17 cellular contexts compared by ENCODE assay signal in genomic region chr3:169044341-169045113, GRCh38.
DNase-seq lines count a peak whose midpoint lies in the region; ATAC-seq, FAIRE-seq and TF ChIP-seq lines count a peak whose summit lies in the region.
"Had no signal": no experiment of that assay in that cellular context is flagged by ENCODE, and none has a peak within 500 bp of the region (broad histone marks: within the 10 kb centered on the region; RNA-seq: fewer than 3 reads in every experiment).

No MANE protein-coding gene starts in this region.

- H3K36me3 ChIP-seq in PC-9 (ENCODE audit: low read depth) (no peaks in the 10 kb centered on the region), endothelial cell of umbilical vein (ENCODE audit: control insufficient read depth in 2 of 2, extremely low read depth in 1 of 2, insufficient read depth in 2 of 2, low read length in 2 of 2) (no peaks in the 10 kb centered on the region), neural progenitor cell (no peaks in the 10 kb centered on the region)
- no peaks in the 10 kb centered on the region for H3K36me3 ChIP-seq in CD8-positive, alpha-beta T cell (ENCODE audit: insufficient read depth, low read length)
- H3K36me3 ChIP-seq: cardiac muscle cell, right atrium auricular region had no signal

- TF ChIP-seq POLR2A in endothelial cell of umbilical vein (IDR thresholded peaks at IDR 0.05; ENCODE audit: low read depth, low read length) = no peak

- no peaks in the 10 kb centered on the region for H3K9me3 Mint-ChIP-seq in neural progenitor cell
- H3K9me3 Mint-ChIP-seq in CD8-positive, alpha-beta T cell = peaks cover 4% of the 10 kb centered on the region
- H3K9me3 Mint-ChIP-seq: activated T-helper 17 cell treated with anti-CD3 and anti-CD28 coated beads, Interleukin-2, amount 50 U/mL, for 72 hours; stimulated activated naive B cell treated with anti-CD40 and anti-IgM and Interleukin-4, amounts not matched to agents 10 μg/mL and 1 μg/mL and 100 μg/mL, for 72 hours had no signal

- H3K79me2 ChIP-seq in PC-9 (ENCODE audit: low read depth) (no peaks in the 10 kb centered on the region), endothelial cell of umbilical vein (ENCODE audit: control insufficient read depth, insufficient read depth, low read length) (no peaks in the 10 kb centered on the region), neural progenitor cell (ENCODE audit: low read depth) (no peaks in the 10 kb centered on the region)

- CTCF ChIA-PET in PC-9 (lab: Charles Lee) = interaction anchor here (0.6 kb wide), 1 partner anchor 104 kb away, joined by 4 read pairs; no protein-coding TSS in a partner anchor
- CTCF ChIA-PET in endothelial cell of umbilical vein (lab: Charles Lee) = interaction anchor here (1.0 to 6.5 kb wide), 9 partner anchors 17 to 700 kb away, joined by 3 to 72 read pairs (median 8); no protein-coding TSS in a partner anchor
- CTCF ChIA-PET in CD8-positive, alpha-beta T cell (lab: Charles Lee) = no interaction called here

- H3K9me2 ChIP-seq in PC-9 (ENCODE audit: insufficient read depth) = no peaks in the 10 kb centered on the region

- POLR2A ChIA-PET in PC-9 (lab: Charles Lee; ENCODE audit: unreplicated experiment) = interaction anchor here (0.6 kb wide), 1 partner anchor 777 kb away, joined by 3 read pairs; no protein-coding TSS in a partner anchor
- POLR2A ChIA-PET in endothelial cell of umbilical vein (lab: Charles Lee) = no interaction called here
- POLR2A ChIA-PET in CD8-positive, alpha-beta T cell (lab: Charles Lee) = no interaction called here

- intact Hi-C loops in PC-9 (cut with micrococcal nuclease; ENCODE audit: unreplicated experiment) (loop anchor here (5.0 to 10.0 kb wide), 3 partner anchors 92 to 923 kb away; partner anchors contain the start of gene SEC62), endothelial cell of umbilical vein (cut with micrococcal nuclease) (loop anchor here (2.0 to 10.0 kb wide), 4 partner anchors 68 to 260 kb away; no protein-coding TSS in a partner anchor)
- intact Hi-C loops in CD8-positive, alpha-beta T cell (cut with DNase I, micrococcal nuclease) = no loop called here

- BruUV-seq in PC-9 (replicated peaks; lab: Mats Ljungman, UMichigan) = no TSS peak
- BruUV-seq in endothelial cell of umbilical vein (replicated peaks; lab: Mats Ljungman, UMichigan) = no TSS peak

- H2AFZ ChIP-seq in PC-9 = no peak overlapping the region
- H2AFZ ChIP-seq in endothelial cell of umbilical vein (ENCODE audit: low read depth, low read length) = peak overlapping the region; percentile 32
- peak overlapping the region; percentile 26 for H2AFZ ChIP-seq in neural progenitor cell (replicated peaks)

- dilution Hi-C loops in endothelial cell of umbilical vein (cut with MboI; ENCODE audit: extremely low pct_ligation_motif_present, low sequenced_read_pairs) = no loop called here

- H3K27me3 ChIP-seq in PC-9 (ENCODE audit: insufficient read depth, low read depth) = no peaks in the 10 kb centered on the region
- no peaks in the 10 kb centered on the region for H3K27me3 ChIP-seq in endothelial cell of umbilical vein (ENCODE audit: control insufficient read depth in 2 of 2, insufficient read depth in 2 of 2, low read length in 2 of 2)
- no peaks in the 10 kb centered on the region for H3K27me3 ChIP-seq in neural progenitor cell
- H3K27me3 ChIP-seq in CD8-positive, alpha-beta T cell (ENCODE audit: insufficient read depth, low read length) = no peaks in the 10 kb centered on the region
- H3K27me3 ChIP-seq: cardiac muscle cell, right atrium auricular region had no signal

- peak; percentile 79 for DNase-seq in EH (ENCODE audit: low read depth)
- peak in 1 of 2 experiments; percentile 47 for DNase-seq in PC-9
- peak; percentile 66 for DNase-seq in endothelial cell of umbilical vein (ENCODE audit: low read depth, low spot score)
- no peak for DNase-seq in neural progenitor cell (ENCODE audit: low spot score)
- no peak for DNase-seq in CD8-positive, alpha-beta T cell
- no peak for DNase-seq in GF-D8 (lab: John Stamatoyannopoulos, UW)
- DNase-seq in middle frontal gyrus (ENCODE audit: extremely low spot score, low spot score) = no peak
- DNase-seq: CD8-positive, alpha-beta memory T cell; immature natural killer cell; naive thymus-derived CD4-positive, alpha-beta T cell; NCI-H1436 treated with DMSO at 0.1 percent for 48 hours; stimulated activated CD4-positive, alpha-beta T cell treated with anti-CD3 and anti-CD28 coated beads, Interleukin-4, amount 100 ng/mL, for 24 hours; stimulated activated naive B cell treated with anti-CD40 and anti-IgM and Interleukin-4, amounts not matched to agents 10 μg/mL and 1 μg/mL and 100 μg/mL, for 72 hours had no signal

- ATAC-seq in CD8-positive, alpha-beta T cell = no peak
- no peak for ATAC-seq in GM21447 (IDR thresholded peaks at IDR 0.05; ENCODE audit: unreplicated experiment)
- ATAC-seq: activated T-helper 17 cell treated with anti-CD3 and anti-CD28 coated beads, Interleukin-2, amount 50 U/mL, for 72 hours; naive thymus-derived CD4-positive, alpha-beta T cell; stimulated activated naive B cell treated with anti-CD40 and anti-IgM and Interleukin-4, amounts not matched to agents 10 μg/mL and 1 μg/mL and 100 μg/mL, for 72 hours had no signal

- H4K20me1 ChIP-seq in PC-9 (ENCODE audit: insufficient read depth) = no peaks in the 10 kb centered on the region
- no peaks in the 10 kb centered on the region for H4K20me1 ChIP-seq in endothelial cell of umbilical vein (replicated peaks; ENCODE audit: control insufficient read depth, extremely low read depth, insufficient read depth, low read length)
- no peaks in the 10 kb centered on the region for H4K20me1 ChIP-seq in neural progenitor cell (ENCODE audit: low read depth)

- no peaks in the 10 kb centered on the region for H3K36me3 Mint-ChIP-seq in neural progenitor cell
- no peaks in the 10 kb centered on the region for H3K36me3 Mint-ChIP-seq in CD8-positive, alpha-beta T cell
- H3K36me3 Mint-ChIP-seq: CD8-positive, alpha-beta memory T cell; immature natural killer cell; naive thymus-derived CD4-positive, alpha-beta T cell; stimulated activated naive B cell treated with anti-CD40 and anti-IgM and Interleukin-4, amounts not matched to agents 10 μg/mL and 1 μg/mL and 100 μg/mL, for 72 hours had no signal

- peaks cover 14% of the 10 kb centered on the region; the same call in 1 of the 2 replicates for H3F3A ChIP-seq in PC-9 (ENCODE audit: insufficient read depth, low read depth)
- no peaks in the 10 kb centered on the region for H3F3A ChIP-seq in neural progenitor cell (ENCODE audit: low read depth)

- no peak overlapping the region for H3K9ac ChIP-seq in endothelial cell of umbilical vein (replicated peaks; ENCODE audit: extremely low read depth, insufficient read depth, low read length)
- H3K9ac ChIP-seq in neural progenitor cell = no peak overlapping the region

- H3K4me1 Mint-ChIP-seq in neural progenitor cell = peaks cover 4% of the 10 kb centered on the region
- no peaks in the 10 kb centered on the region for H3K4me1 Mint-ChIP-seq in CD8-positive, alpha-beta T cell (ENCODE audit: low read depth)
- H3K4me1 Mint-ChIP-seq: activated T-helper 17 cell treated with anti-CD3 and anti-CD28 coated beads, Interleukin-2, amount 50 U/mL, for 72 hours; CD8-positive, alpha-beta memory T cell; immature natural killer cell; naive thymus-derived CD4-positive, alpha-beta T cell; stimulated activated naive B cell treated with anti-CD40 and anti-IgM and Interleukin-4, amounts not matched to agents 10 μg/mL and 1 μg/mL and 100 μg/mL, for 72 hours had no signal

- no peak overlapping the region for H3K4me3 Mint-ChIP-seq in neural progenitor cell
- no peak overlapping the region for H3K4me3 Mint-ChIP-seq in CD8-positive, alpha-beta T cell
- H3K4me3 Mint-ChIP-seq: activated T-helper 17 cell treated with anti-CD3 and anti-CD28 coated beads, Interleukin-2, amount 50 U/mL, for 72 hours; CD8-positive, alpha-beta memory T cell; immature natural killer cell; naive thymus-derived CD4-positive, alpha-beta T cell; stimulated activated naive B cell treated with anti-CD40 and anti-IgM and Interleukin-4, amounts not matched to agents 10 μg/mL and 1 μg/mL and 100 μg/mL, for 72 hours had no signal

- H3K4me2 ChIP-seq in PC-9 (no peak overlapping the region), endothelial cell of umbilical vein (ENCODE audit: insufficient read depth, low read length) (peak overlapping the region; percentile 29), neural progenitor cell (no peak overlapping the region)

- H3K27me3 Mint-ChIP-seq in neural progenitor cell (ENCODE audit: insufficient read depth, low read depth) = peaks cover 4% of the 10 kb centered on the region
- H3K27me3 Mint-ChIP-seq in CD8-positive, alpha-beta T cell (ENCODE audit: low read depth) = no peaks in the 10 kb centered on the region
- H3K27me3 Mint-ChIP-seq: activated T-helper 17 cell treated with anti-CD3 and anti-CD28 coated beads, Interleukin-2, amount 50 U/mL, for 72 hours; CD8-positive, alpha-beta memory T cell; naive thymus-derived CD4-positive, alpha-beta T cell had no signal

- H3K27ac ChIP-seq in PC-9 = peak overlapping the region; percentile 60
- H3K27ac ChIP-seq in endothelial cell of umbilical vein (ENCODE audit: insufficient read depth, low read depth, low read length) = peak overlapping the region; percentile 64
- H3K27ac ChIP-seq in neural progenitor cell = no peak overlapping the region
- no peak overlapping the region for H3K27ac ChIP-seq in CD8-positive, alpha-beta T cell (ENCODE audit: low read depth, low read length)
- H3K27ac ChIP-seq: cardiac muscle cell, right atrium auricular region had no signal

- H3K9me1 ChIP-seq in endothelial cell of umbilical vein (replicated peaks; ENCODE audit: control insufficient read depth, extremely low read depth, insufficient read depth, low read length) = no peaks in the 10 kb centered on the region

- no peak for TF ChIP-seq CTCF in PC-9 (conservative IDR thresholded peaks at IDR 0.05)
- no peak for TF ChIP-seq CTCF in endothelial cell of umbilical vein (IDR thresholded peaks at IDR 0.05; ENCODE audit: extremely low read depth in 1 of 2, insufficient read depth in 1 of 2, low read depth in 1 of 2, low read length in 2 of 2)
- TF ChIP-seq CTCF in neural progenitor cell (IDR thresholded peaks at IDR 0.05) = no peak
- no peak for TF ChIP-seq CTCF in CD8-positive, alpha-beta T cell (IDR thresholded peaks at IDR 0.05)

- H3K27ac Mint-ChIP-seq in neural progenitor cell = no peak overlapping the region
- H3K27ac Mint-ChIP-seq in CD8-positive, alpha-beta T cell = no peak overlapping the region
- H3K27ac Mint-ChIP-seq: activated T-helper 17 cell treated with anti-CD3 and anti-CD28 coated beads, Interleukin-2, amount 50 U/mL, for 72 hours; CD8-positive, alpha-beta memory T cell; immature natural killer cell; naive thymus-derived CD4-positive, alpha-beta T cell; stimulated activated naive B cell treated with anti-CD40 and anti-IgM and Interleukin-4, amounts not matched to agents 10 μg/mL and 1 μg/mL and 100 μg/mL, for 72 hours had no signal

- no peak overlapping the region for H3K4me3 ChIP-seq in PC-9
- no peak overlapping the region for H3K4me3 ChIP-seq in endothelial cell of umbilical vein (replicated peaks in 1 of 3; ENCODE audit: insufficient read depth in 1 of 3, low read depth in 1 of 3, low read length in 3 of 3)
- no peak overlapping the region for H3K4me3 ChIP-seq in neural progenitor cell
- H3K4me3 ChIP-seq in CD8-positive, alpha-beta T cell (ENCODE audit: low read depth, low read length) = no peak overlapping the region
- H3K4me3 ChIP-seq: cardiac muscle cell, right atrium auricular region had no signal

- no peaks in the 10 kb centered on the region; the same call in 1 of the 2 replicates for H3K9me3 ChIP-seq in PC-9 (ENCODE audit: insufficient read depth, low read depth)
- no peaks in the 10 kb centered on the region for H3K9me3 ChIP-seq in endothelial cell of umbilical vein (replicated peaks; ENCODE audit: control insufficient read depth, insufficient read depth, low read length)
- no peaks in the 10 kb centered on the region for H3K9me3 ChIP-seq in neural progenitor cell (ENCODE audit: low read depth)
- H3K9me3 ChIP-seq in CD8-positive, alpha-beta T cell (ENCODE audit: low read length) = no peaks in the 10 kb centered on the region
- H3K9me3 ChIP-seq: right atrium auricular region had no signal

- peak; percentile 49 for FAIRE-seq in endothelial cell of umbilical vein (lab: Jason Lieb, UNC)

- H3K4me1 ChIP-seq in PC-9 (replicated peaks; ENCODE audit: insufficient read depth) (peaks cover 25% of the 10 kb centered on the region), endothelial cell of umbilical vein (ENCODE audit: control insufficient read depth, extremely low read depth, insufficient read depth, low read length) (peaks cover 27% of the 10 kb centered on the region), neural progenitor cell (no peaks in the 10 kb centered on the region)
- no peaks in the 10 kb centered on the region for H3K4me1 ChIP-seq in CD8-positive, alpha-beta T cell (ENCODE audit: insufficient read depth, low read length)
- H3K4me1 ChIP-seq: right atrium auricular region had no signal

Comparison
In these comparisons a context has a peak if more than half of its experiments do, and no peak if none do; other contexts are left out.
1. DNase-seq: peak in EH (single experiment) and endothelial cell of umbilical vein (single experiment); none in neural progenitor cell (single experiment), CD8-positive, alpha-beta T cell (0 of 7), GF-D8 (single experiment) and middle frontal gyrus (single experiment).
2. H3K27ac ChIP-seq: peak in PC-9 (single experiment) and endothelial cell of umbilical vein (single experiment); none in neural progenitor cell (single experiment) and CD8-positive, alpha-beta T cell (single experiment).
3. intact Hi-C loops: an anchor here in PC-9 (5.0 to 10.0 kb wide) and endothelial cell of umbilical vein (2.0 to 10.0 kb wide); none called in CD8-positive, alpha-beta T cell.